Comparison of ENCODE assay signal across 14 cellular contexts in genomic region chr2:62461707-62462106, GRCh38. TPM values are rescaled to one million over a fixed set of nuclear protein-coding genes. Genes with fewer than 3 reads are reported as not detected.
DNase-seq lines count a peak whose midpoint lies in the region; ATAC-seq and TF ChIP-seq lines count a peak whose summit lies in the region.
"Had no signal": no experiment of that assay in that cellular context is flagged by ENCODE, and none has a peak within 500 bp of the region (broad histone marks: within the 10 kb centered on the region; RNA-seq: fewer than 3 reads in every experiment).

No MANE protein-coding gene starts in this region.

- no peak overlapping the region for H3K27ac Mint-ChIP-seq in T-helper 17 cell
- H3K27ac Mint-ChIP-seq in endothelial cell (ENCODE audit: unreplicated experiment) = no peak overlapping the region

- H3K27me3 Mint-ChIP-seq in T-helper 17 cell (peaks cover 16% of the 10 kb centered on the region), endothelial cell (ENCODE audit: unreplicated experiment) (peaks cover 3% of the 10 kb centered on the region)

- H4K20me1 ChIP-seq in hepatocyte (ENCODE audit: insufficient read depth, poor library complexity, severe bottlenecking) = no peaks in the 10 kb centered on the region

- H3K4me3 Mint-ChIP-seq in T-helper 17 cell (no peak overlapping the region), endothelial cell (ENCODE audit: unreplicated experiment) (no peak overlapping the region)

- no peaks in the 10 kb centered on the region for H3K27me3 ChIP-seq in hepatocyte
- H3K27me3 ChIP-seq: suprapubic skin had no signal

- no peak overlapping the region for H3K4me3 ChIP-seq in hepatocyte
- H3K4me3 ChIP-seq: suprapubic skin had no signal

- H3K9me3 ChIP-seq in hepatocyte (ENCODE audit: low read depth) (no peaks in the 10 kb centered on the region), T-helper 17 cell (ENCODE audit: control insufficient read depth, low read length, poor library complexity, severe bottlenecking) (no peaks in the 10 kb centered on the region)
- H3K9me3 ChIP-seq: suprapubic skin had no signal

- peaks cover 15% of the 10 kb centered on the region for H3K4me1 ChIP-seq in hepatocyte (ENCODE audit: insufficient read depth)

- H3K36me3 Mint-ChIP-seq in T-helper 17 cell (ENCODE audit: low read depth) (no peaks in the 10 kb centered on the region), endothelial cell (ENCODE audit: low read depth, unreplicated experiment) (no peaks in the 10 kb centered on the region)

- no peaks in the 10 kb centered on the region for H3K9me3 Mint-ChIP-seq in endothelial cell (ENCODE audit: unreplicated experiment)

- no peak overlapping the region for H2AFZ ChIP-seq in hepatocyte

- ATAC-seq in GM18909 (IDR thresholded peaks at IDR 0.05; ENCODE audit: poor library complexity, unreplicated experiment) (no peak), T-helper 17 cell (no peak)

- no peaks in the 10 kb centered on the region for H3K36me3 ChIP-seq in hepatocyte (replicated peaks; ENCODE audit: insufficient read depth, low read depth)
- H3K36me3 ChIP-seq: suprapubic skin had no signal

- no peaks in the 10 kb centered on the region for H3K9me2 ChIP-seq in hepatocyte (replicated peaks; ENCODE audit: insufficient read depth)

- no peak overlapping the region for H3K4me2 ChIP-seq in hepatocyte

- TF ChIP-seq CTCF in hepatocyte (IDR thresholded peaks at IDR 0.05; ENCODE audit: poor library complexity) (no peak), endothelial cell (IDR thresholded peaks at IDR 0.05; ENCODE audit: unreplicated experiment) (no peak)

- DNase-seq in HK-2 (ENCODE audit: unreplicated experiment) = peak; percentile 39
- peak; percentile 16 for DNase-seq in amniotic stem cell (lab: John Stamatoyannopoulos, UW)
- DNase-seq in hepatocyte (ENCODE audit: low spot score) = peak; percentile 28
- DNase-seq in renal cortical epithelial cell (ENCODE audit: low read depth) = peak; percentile 81
- no peak for DNase-seq in T-helper 17 cell
- no peak for DNase-seq in endothelial cell (ENCODE audit: low spot score)
- DNase-seq in iPS-NIHi7 (ENCODE audit: extremely low spot score) = no peak
- DNase-seq: activated CD8-positive, alpha-beta memory T cell treated with anti-CD3 and anti-CD28 coated beads, Interleukin-2, amount 50 U/mL, for 4 hours; hippocampal formation; NCI-H1048; retina; RPMI8226 had no signal

- WGBS in hepatocyte (ENCODE audit: low lambda C conversion rate, missing lambda C conversion rate) = 69% methylated on average over 4 of the region's 4 CpGs

- H3K27ac ChIP-seq in hepatocyte = no peak overlapping the region
- H3K27ac ChIP-seq: suprapubic skin had no signal

- no peaks in the 10 kb centered on the region for H3K4me1 Mint-ChIP-seq in T-helper 17 cell
- peaks cover 37% of the 10 kb centered on the region for H3K4me1 Mint-ChIP-seq in endothelial cell (ENCODE audit: unreplicated experiment)

- H3K79me2 ChIP-seq in hepatocyte = no peaks in the 10 kb centered on the region

RNA-seq across cellular contexts. Expression of gene TMEM17, which starts 44.3 kb away (rescaled TPM):
- total RNA-seq in hepatocyte (3.6 and 4.3 TPM in 2 replicates), renal cortical epithelial cell (2.4 and 5.0 TPM in 2 replicates), T-helper 17 cell (not detected), endothelial cell (ENCODE audit: unreplicated experiment) (1.7 TPM)
- polyA plus RNA-seq in hepatocyte = 3.6 and 5.2 TPM in 2 replicates

Comparison
In these comparisons a context has a peak if more than half of its experiments do, and no peak if none do; other contexts are left out.
1. DNase-seq: peak in HK-2 (single experiment), amniotic stem cell (single experiment), hepatocyte (single experiment) and renal cortical epithelial cell (single experiment); none in T-helper 17 cell (0 of 3), endothelial cell (single experiment) and iPS-NIHi7 (single experiment).